In the genomic region with DNA sequence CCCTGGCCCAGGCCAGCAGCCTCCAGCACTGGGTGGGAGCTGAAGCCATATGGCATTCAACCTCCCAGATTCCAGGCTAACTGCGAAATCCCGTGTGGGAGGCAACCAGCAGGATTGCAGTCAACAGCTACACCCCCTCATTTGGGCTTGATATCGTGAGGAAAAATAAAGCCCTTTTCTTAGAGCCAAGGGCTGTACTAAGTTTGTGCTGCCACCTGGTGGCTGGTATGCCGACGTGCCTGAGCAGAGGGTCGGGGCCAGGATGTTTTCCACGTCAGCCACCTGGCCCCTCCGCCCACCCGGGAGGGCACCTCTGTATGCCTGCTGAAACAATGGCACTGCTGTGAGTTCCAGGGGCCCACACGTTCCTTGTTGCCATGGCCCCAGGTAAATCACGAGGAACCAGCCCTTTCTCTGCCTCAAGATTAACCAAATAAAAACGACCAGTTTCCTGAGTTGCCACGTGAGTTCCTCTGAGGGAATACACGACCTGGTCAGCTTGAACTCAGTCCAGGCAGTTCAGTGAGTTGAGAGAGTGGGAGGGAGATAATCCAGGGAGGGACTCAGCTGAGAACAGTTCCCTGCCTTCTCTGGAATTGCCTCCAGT, we compare ENCODE assay signal across 1 cellular context.
TF ChIP-seq lines count a peak whose summit lies in the region.

No MANE protein-coding gene starts in this region.

TF ChIP-seq in K562, 482 proteins besides CTCF, POLR2A, EP300 and RAD21:
- peak; percentile 99 for TF ChIP-seq TEAD2 (tag; IDR thresholded peaks at IDR 0.05)
- TF ChIP-seq, protein P1, sequence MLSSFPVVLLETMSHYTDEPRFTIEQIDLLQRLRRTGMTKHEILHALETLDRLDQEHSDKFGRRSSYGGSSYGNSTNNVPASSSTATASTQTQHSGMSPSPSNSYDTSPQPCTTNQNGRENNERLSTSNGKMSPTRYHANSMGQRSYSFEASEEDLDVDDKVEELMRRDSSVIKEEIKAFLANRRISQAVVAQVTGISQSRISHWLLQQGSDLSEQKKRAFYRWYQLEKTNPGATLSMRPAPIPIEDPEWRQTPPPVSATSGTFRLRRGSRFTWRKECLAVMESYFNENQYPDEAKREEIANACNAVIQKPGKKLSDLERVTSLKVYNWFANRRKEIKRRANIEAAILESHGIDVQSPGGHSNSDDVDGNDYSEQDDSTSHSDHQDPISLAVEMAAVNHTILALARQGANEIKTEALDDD (IDR thresholded peaks at IDR 0.05): 0 out of 2 replicates have a peak, but pooled peaks have one; percentile 25
- TF ChIP-seq, protein P2, sequence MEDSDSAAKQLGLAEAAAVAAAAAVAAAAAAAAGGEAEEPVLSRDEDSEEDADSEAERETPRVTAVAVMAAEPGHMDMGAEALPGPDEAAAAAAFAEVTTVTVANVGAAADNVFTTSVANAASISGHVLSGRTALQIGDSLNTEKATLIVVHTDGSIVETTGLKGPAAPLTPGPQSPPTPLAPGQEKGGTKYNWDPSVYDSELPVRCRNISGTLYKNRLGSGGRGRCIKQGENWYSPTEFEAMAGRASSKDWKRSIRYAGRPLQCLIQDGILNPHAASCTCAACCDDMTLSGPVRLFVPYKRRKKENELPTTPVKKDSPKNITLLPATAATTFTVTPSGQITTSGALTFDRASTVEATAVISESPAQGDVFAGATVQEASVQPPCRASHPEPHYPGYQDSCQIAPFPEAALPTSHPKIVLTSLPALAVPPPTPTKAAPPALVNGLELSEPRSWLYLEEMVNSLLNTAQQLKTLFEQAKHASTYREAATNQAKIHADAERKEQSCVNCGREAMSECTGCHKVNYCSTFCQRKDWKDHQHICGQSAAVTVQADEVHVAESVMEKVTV (CRISPR knock-in tag; IDR thresholded peaks at IDR 0.05): peak; percentile 53; the same call in 1 of the 2 replicates
- peak; percentile 68 for TF ChIP-seq CREM (IDR thresholded peaks at IDR 0.05; ENCODE audit: low read depth)
- TF ChIP-seq, protein P3, sequence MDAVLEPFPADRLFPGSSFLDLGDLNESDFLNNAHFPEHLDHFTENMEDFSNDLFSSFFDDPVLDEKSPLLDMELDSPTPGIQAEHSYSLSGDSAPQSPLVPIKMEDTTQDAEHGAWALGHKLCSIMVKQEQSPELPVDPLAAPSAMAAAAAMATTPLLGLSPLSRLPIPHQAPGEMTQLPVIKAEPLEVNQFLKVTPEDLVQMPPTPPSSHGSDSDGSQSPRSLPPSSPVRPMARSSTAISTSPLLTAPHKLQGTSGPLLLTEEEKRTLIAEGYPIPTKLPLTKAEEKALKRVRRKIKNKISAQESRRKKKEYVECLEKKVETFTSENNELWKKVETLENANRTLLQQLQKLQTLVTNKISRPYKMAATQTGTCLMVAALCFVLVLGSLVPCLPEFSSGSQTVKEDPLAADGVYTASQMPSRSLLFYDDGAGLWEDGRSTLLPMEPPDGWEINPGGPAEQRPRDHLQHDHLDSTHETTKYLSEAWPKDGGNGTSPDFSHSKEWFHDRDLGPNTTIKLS (IDR thresholded peaks at IDR 0.05; ENCODE audit: borderline replicate concordance, low read depth): 0 out of 2 replicates have a peak, but pooled peaks have one; percentile 17
- TF ChIP-seq CC2D1A (IDR thresholded peaks at IDR 0.05): peak; percentile 53; the same call in 1 of the 2 replicates
- TF ChIP-seq ZBTB17 (CRISPR knock-in tag; IDR thresholded peaks at IDR 0.05): no peak
- TF ChIP-seq CREB1 (IDR thresholded peaks at IDR 0.05): no peak
- TF ChIP-seq CREB1 (CRISPR knock-in tag; IDR thresholded peaks at IDR 0.05): peak; percentile 30; the same call in 1 of the 2 replicates
- peak; percentile 58; the same call in 1 of the 2 replicates for TF ChIP-seq XRCC5 (IDR thresholded peaks at IDR 0.05; ENCODE audit: low read depth, low read length)
- TF ChIP-seq RCOR1 (IDR thresholded peaks at IDR 0.05; ENCODE audit: borderline replicate concordance in 1 of 2, low read depth in 2 of 2, low read length in 2 of 2): peak in 1 of 2 experiments; percentile 65; a peak in 2 of 4 replicates
- TF ChIP-seq, protein P4, sequence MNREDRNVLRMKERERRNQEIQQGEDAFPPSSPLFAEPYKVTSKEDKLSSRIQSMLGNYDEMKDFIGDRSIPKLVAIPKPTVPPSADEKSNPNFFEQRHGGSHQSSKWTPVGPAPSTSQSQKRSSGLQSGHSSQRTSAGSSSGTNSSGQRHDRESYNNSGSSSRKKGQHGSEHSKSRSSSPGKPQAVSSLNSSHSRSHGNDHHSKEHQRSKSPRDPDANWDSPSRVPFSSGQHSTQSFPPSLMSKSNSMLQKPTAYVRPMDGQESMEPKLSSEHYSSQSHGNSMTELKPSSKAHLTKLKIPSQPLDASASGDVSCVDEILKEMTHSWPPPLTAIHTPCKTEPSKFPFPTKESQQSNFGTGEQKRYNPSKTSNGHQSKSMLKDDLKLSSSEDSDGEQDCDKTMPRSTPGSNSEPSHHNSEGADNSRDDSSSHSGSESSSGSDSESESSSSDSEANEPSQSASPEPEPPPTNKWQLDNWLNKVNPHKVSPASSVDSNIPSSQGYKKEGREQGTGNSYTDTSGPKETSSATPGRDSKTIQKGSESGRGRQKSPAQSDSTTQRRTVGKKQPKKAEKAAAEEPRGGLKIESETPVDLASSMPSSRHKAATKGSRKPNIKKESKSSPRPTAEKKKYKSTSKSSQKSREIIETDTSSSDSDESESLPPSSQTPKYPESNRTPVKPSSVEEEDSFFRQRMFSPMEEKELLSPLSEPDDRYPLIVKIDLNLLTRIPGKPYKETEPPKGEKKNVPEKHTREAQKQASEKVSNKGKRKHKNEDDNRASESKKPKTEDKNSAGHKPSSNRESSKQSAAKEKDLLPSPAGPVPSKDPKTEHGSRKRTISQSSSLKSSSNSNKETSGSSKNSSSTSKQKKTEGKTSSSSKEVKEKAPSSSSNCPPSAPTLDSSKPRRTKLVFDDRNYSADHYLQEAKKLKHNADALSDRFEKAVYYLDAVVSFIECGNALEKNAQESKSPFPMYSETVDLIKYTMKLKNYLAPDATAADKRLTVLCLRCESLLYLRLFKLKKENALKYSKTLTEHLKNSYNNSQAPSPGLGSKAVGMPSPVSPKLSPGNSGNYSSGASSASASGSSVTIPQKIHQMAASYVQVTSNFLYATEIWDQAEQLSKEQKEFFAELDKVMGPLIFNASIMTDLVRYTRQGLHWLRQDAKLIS (CRISPR knock-in tag; IDR thresholded peaks at IDR 0.05): no peak
- peak; percentile 77 for TF ChIP-seq ZBTB7A (IDR thresholded peaks at IDR 0.05; ENCODE audit: borderline replicate concordance, control insufficient read depth, low read depth, low read length)
- TF ChIP-seq, protein P5, sequence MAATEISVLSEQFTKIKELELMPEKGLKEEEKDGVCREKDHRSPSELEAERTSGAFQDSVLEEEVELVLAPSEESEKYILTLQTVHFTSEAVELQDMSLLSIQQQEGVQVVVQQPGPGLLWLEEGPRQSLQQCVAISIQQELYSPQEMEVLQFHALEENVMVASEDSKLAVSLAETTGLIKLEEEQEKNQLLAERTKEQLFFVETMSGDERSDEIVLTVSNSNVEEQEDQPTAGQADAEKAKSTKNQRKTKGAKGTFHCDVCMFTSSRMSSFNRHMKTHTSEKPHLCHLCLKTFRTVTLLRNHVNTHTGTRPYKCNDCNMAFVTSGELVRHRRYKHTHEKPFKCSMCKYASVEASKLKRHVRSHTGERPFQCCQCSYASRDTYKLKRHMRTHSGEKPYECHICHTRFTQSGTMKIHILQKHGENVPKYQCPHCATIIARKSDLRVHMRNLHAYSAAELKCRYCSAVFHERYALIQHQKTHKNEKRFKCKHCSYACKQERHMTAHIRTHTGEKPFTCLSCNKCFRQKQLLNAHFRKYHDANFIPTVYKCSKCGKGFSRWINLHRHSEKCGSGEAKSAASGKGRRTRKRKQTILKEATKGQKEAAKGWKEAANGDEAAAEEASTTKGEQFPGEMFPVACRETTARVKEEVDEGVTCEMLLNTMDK (IDR thresholded peaks at IDR 0.05; ENCODE audit: borderline replicate concordance, insufficient read depth, low read depth, low read length, poor library complexity, severe bottlenecking): peak; percentile 54
- peak; percentile 99 to 100 for TF ChIP-seq TEAD1 (CRISPR knock-in tag; IDR thresholded peaks at IDR 0.05)
- no peak for TF ChIP-seq ATF1 (CRISPR knock-in tag; IDR thresholded peaks at IDR 0.05)
- peak; percentile 57 for TF ChIP-seq ATF1 (tag; IDR thresholded peaks at IDR 0.05)
- peak; percentile 50; the same call in 1 of the 2 replicates for TF ChIP-seq KLF16 (IDR thresholded peaks at IDR 0.05)
- TF ChIP-seq, protein P6, sequence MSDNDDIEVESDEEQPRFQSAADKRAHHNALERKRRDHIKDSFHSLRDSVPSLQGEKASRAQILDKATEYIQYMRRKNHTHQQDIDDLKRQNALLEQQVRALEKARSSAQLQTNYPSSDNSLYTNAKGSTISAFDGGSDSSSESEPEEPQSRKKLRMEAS (CRISPR knock-in tag; IDR thresholded peaks at IDR 0.05): no peak
- 0 out of 2 replicates have a peak, but pooled peaks have one; percentile 37 for TF ChIP-seq MTA3 (IDR thresholded peaks at IDR 0.05; ENCODE audit: borderline replicate concordance)
- 0 out of 2 replicates have a peak, but pooled peaks have one; percentile 37 for TF ChIP-seq RB1 (IDR thresholded peaks at IDR 0.05; ENCODE audit: low read depth)
- TF ChIP-seq, protein P7, sequence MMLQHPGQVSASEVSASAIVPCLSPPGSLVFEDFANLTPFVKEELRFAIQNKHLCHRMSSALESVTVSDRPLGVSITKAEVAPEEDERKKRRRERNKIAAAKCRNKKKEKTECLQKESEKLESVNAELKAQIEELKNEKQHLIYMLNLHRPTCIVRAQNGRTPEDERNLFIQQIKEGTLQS (IDR thresholded peaks at IDR 0.05): no peak
- TF ChIP-seq, protein P7 (CRISPR knock-in tag; conservative IDR thresholded peaks at IDR 0.05): 0 out of 2 replicates have a peak, but pooled peaks have one; percentile 31
- TF ChIP-seq STAG1 (CRISPR knock-in tag; IDR thresholded peaks at IDR 0.05; ENCODE audit: borderline replicate concordance): peak; percentile 73; the same call in 1 of the 2 replicates
- TF ChIP-seq, protein P8, sequence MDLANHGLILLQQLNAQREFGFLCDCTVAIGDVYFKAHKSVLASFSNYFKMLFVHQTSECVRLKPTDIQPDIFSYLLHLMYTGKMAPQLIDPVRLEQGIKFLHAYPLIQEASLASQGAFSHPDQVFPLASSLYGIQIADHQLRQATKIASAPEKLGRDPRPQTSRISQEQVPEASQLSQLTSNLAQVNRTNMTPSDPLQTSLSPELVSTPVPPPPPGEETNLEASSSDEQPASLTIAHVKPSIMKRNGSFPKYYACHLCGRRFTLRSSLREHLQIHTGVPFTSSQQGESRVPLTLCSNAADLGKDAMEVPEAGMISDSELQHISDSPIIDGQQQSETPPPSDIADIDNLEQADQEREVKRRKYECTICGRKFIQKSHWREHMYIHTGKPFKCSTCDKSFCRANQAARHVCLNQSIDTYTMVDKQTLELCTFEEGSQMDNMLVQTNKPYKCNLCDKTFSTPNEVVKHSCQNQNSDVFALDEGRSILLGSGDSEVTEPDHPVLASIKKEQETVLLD (IDR thresholded peaks at IDR 0.05): 0 out of 2 replicates have a peak, but pooled peaks have one; percentile 39
- peak; percentile 94 for TF ChIP-seq TEAD4 (IDR thresholded peaks at IDR 0.05; ENCODE audit: low read length)
- TF ChIP-seq TEAD4 (CRISPR knock-in tag; IDR thresholded peaks at IDR 0.05; ENCODE audit: borderline replicate concordance): peak; percentile 94
- no peak for TF ChIP-seq JUND (IDR thresholded peaks at IDR 0.05; ENCODE audit: borderline replicate concordance, low read depth, low read length)
- 0 out of 3 replicates have a peak, but pooled peaks have one; percentile 27 for TF ChIP-seq JUND (tag; IDR thresholded peaks at IDR 0.05; ENCODE audit: borderline replicate concordance, low read depth, low read length)
- peak; percentile 35; the same call in 1 of the 2 replicates for TF ChIP-seq CTBP1 (IDR thresholded peaks at IDR 0.05; ENCODE audit: borderline replicate concordance)
- no peak for TF ChIP-seq KAT8 (IDR thresholded peaks at IDR 0.05; ENCODE audit: low read depth)
- TF ChIP-seq EGR1 (conservative IDR thresholded peaks at IDR 0.05): peak; percentile 71
- TF ChIP-seq ZNF75A (CRISPR knock-in tag; IDR thresholded peaks at IDR 0.05): no peak
- TF ChIP-seq, protein P9, sequence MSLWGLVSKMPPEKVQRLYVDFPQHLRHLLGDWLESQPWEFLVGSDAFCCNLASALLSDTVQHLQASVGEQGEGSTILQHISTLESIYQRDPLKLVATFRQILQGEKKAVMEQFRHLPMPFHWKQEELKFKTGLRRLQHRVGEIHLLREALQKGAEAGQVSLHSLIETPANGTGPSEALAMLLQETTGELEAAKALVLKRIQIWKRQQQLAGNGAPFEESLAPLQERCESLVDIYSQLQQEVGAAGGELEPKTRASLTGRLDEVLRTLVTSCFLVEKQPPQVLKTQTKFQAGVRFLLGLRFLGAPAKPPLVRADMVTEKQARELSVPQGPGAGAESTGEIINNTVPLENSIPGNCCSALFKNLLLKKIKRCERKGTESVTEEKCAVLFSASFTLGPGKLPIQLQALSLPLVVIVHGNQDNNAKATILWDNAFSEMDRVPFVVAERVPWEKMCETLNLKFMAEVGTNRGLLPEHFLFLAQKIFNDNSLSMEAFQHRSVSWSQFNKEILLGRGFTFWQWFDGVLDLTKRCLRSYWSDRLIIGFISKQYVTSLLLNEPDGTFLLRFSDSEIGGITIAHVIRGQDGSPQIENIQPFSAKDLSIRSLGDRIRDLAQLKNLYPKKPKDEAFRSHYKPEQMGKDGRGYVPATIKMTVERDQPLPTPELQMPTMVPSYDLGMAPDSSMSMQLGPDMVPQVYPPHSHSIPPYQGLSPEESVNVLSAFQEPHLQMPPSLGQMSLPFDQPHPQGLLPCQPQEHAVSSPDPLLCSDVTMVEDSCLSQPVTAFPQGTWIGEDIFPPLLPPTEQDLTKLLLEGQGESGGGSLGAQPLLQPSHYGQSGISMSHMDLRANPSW (CRISPR knock-in tag; IDR thresholded peaks at IDR 0.05): peak; percentile 57; the same call in 1 of the 2 replicates
- TF ChIP-seq SMC3 (conservative IDR thresholded peaks at IDR 0.05; ENCODE audit: insufficient read depth, low read depth, low read length): peak; percentile 89
- TF ChIP-seq RBM34 (IDR thresholded peaks at IDR 0.05; ENCODE audit: borderline replicate concordance, insufficient read depth, low read length): no peak
- no peak for TF ChIP-seq ZNF766 (CRISPR knock-in tag; conservative IDR thresholded peaks at IDR 0.05)
- 0 out of 2 replicates have a peak, but pooled peaks have one; percentile 51 for TF ChIP-seq MYNN (IDR thresholded peaks at IDR 0.05)
- TF ChIP-seq MYNN (CRISPR knock-in tag; IDR thresholded peaks at IDR 0.05): no peak
- TF ChIP-seq, protein P10, sequence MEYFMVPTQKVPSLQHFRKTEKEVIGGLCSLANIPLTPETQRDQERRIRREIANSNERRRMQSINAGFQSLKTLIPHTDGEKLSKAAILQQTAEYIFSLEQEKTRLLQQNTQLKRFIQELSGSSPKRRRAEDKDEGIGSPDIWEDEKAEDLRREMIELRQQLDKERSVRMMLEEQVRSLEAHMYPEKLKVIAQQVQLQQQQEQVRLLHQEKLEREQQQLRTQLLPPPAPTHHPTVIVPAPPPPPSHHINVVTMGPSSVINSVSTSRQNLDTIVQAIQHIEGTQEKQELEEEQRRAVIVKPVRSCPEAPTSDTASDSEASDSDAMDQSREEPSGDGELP (CRISPR knock-in tag; IDR thresholded peaks at IDR 0.05; ENCODE audit: borderline replicate concordance): peak; percentile 34; the same call in 1 of the 2 replicates
